In the genomic region with DNA sequence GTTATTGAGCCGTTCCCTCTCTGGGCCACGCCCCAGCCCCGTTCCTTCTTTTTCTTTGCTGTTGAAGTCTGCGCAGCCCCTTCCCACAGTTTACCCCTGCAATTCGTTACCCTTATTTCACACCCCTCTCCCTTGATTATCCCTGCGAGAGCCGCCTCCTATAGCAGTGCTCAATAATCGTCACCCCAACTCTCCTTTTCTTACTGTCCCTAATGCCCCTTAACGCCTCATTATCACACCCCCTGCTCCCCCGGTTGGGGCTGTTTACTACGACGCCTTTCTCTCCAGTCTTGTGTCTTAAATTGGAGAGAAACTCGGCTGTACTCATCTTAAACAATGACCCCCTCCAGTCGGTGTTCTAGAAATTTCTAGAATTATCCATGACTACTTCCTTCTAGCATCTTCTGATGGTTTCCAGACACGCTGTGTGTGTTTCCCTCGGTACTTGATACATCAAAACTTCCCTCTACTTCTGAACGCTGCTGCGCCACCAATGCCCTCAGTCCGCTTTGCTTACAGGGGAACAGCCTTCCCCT, we compare ENCODE assay signal across 8 cellular contexts. TPM values are rescaled to one million over a fixed set of nuclear protein-coding genes. Genes with fewer than 3 reads are reported as not detected.
DNase-seq lines count a peak whose midpoint lies in the region; ATAC-seq, FAIRE-seq and TF ChIP-seq lines count a peak whose summit lies in the region.

No MANE protein-coding gene starts in this region.

- TF ChIP-seq POLR2A in H54 (IDR thresholded peaks at IDR 0.05; ENCODE audit: low read depth, low read length), result no peak

- H3K27ac Mint-ChIP-seq in activated naive CD4-positive, alpha-beta T cell treated with anti-CD3 and anti-CD28 coated beads, Interleukin-2, amount 10 ng/mL, durations not matched to agents 7 days and 5 days, result peak overlapping the region; percentile 91
- peak overlapping the region; percentile 89 for H3K27ac Mint-ChIP-seq in activated T-helper 2 cell treated with anti-CD3 and anti-CD28 coated beads, Interferon-gamma antibody, Interleukin-2, Interleukin-4, amounts not matched to agents 10 μg/mL and 5 μg/mL and 100 μg/mL, durations not matched to agents 14 hours and 24 hours and 36 hours

- peak overlapping the region; percentile 87 for H3K4me3 Mint-ChIP-seq in activated naive CD4-positive, alpha-beta T cell treated with anti-CD3 and anti-CD28 coated beads, Interleukin-2, amount 10 ng/mL, durations not matched to agents 7 days and 5 days
- peak overlapping the region; percentile 92 for H3K4me3 Mint-ChIP-seq in activated T-helper 2 cell treated with anti-CD3 and anti-CD28 coated beads, Interferon-gamma antibody, Interleukin-2, Interleukin-4, amounts not matched to agents 10 μg/mL and 5 μg/mL and 100 μg/mL, durations not matched to agents 14 hours and 24 hours and 36 hours (ENCODE audit: low read depth)

- peaks cover 43% of the 10 kb centered on the region for H3K4me1 Mint-ChIP-seq in activated naive CD4-positive, alpha-beta T cell treated with anti-CD3 and anti-CD28 coated beads, Interleukin-2, amount 10 ng/mL, durations not matched to agents 7 days and 5 days
- H3K4me1 Mint-ChIP-seq in activated T-helper 2 cell treated with anti-CD3 and anti-CD28 coated beads, Interferon-gamma antibody, Interleukin-2, Interleukin-4, amounts not matched to agents 10 μg/mL and 5 μg/mL and 100 μg/mL, durations not matched to agents 14 hours and 24 hours and 36 hours (ENCODE audit: low read depth), result peaks cover 42% of the 10 kb centered on the region

- peaks cover 27% of the 10 kb centered on the region for H3K36me3 Mint-ChIP-seq in activated naive CD4-positive, alpha-beta T cell treated with anti-CD3 and anti-CD28 coated beads, Interleukin-2, amount 10 ng/mL, durations not matched to agents 7 days and 5 days
- peaks cover 26% of the 10 kb centered on the region for H3K36me3 Mint-ChIP-seq in activated T-helper 2 cell treated with anti-CD3 and anti-CD28 coated beads, Interferon-gamma antibody, Interleukin-2, Interleukin-4, amounts not matched to agents 10 μg/mL and 5 μg/mL and 100 μg/mL, durations not matched to agents 14 hours and 24 hours and 36 hours (ENCODE audit: low read depth)

- CTCF ChIA-PET in activated naive CD4-positive, alpha-beta T cell treated with anti-CD3 and anti-CD28 coated beads, Interleukin-2, amount 10 ng/mL, durations not matched to agents 7 days and 5 days (lab: Charles Lee), result no interaction called here

- peak overlapping the region; percentile 74 for H3K27ac ChIP-seq in right cardiac atrium (ENCODE audit: low read length)

- no peak for FAIRE-seq in H54 (lab: Jason Lieb, UNC)

- H3K36me3 ChIP-seq in skeletal muscle satellite cell (ENCODE audit: insufficient read depth, low read length), result peaks cover 4% of the 10 kb centered on the region

- H3K4me1 ChIP-seq in right cardiac atrium (ENCODE audit: control insufficient read depth, insufficient read depth, low read length) (peaks cover 2% of the 10 kb centered on the region), skeletal muscle satellite cell (ENCODE audit: control insufficient read depth, insufficient read depth, low read length) (peaks cover 55% of the 10 kb centered on the region)

- peak in 1 of 2 donors; percentile 4 for ATAC-seq in right cardiac atrium

- peak overlapping the region; percentile 95 for H3K4me2 ChIP-seq in skeletal muscle satellite cell (ENCODE audit: low read length)

- H3K27me3 ChIP-seq in right cardiac atrium (ENCODE audit: control insufficient read depth, insufficient read depth), result no peaks in the 10 kb centered on the region
- no peaks in the 10 kb centered on the region for H3K27me3 ChIP-seq in skeletal muscle satellite cell (ENCODE audit: control insufficient read depth, insufficient read depth, low read length)

- H3K4me3 ChIP-seq in right cardiac atrium (ENCODE audit: low read length) (peak overlapping the region; percentile 85), skeletal muscle satellite cell (ENCODE audit: low read length) (peak overlapping the region; percentile 74)

- intact Hi-C loops in activated T-helper 2 cell treated with anti-CD3 and anti-CD28 coated beads, Interferon-gamma antibody, Interleukin-2, Interleukin-4, amounts not matched to agents 10 μg/mL and 5 μg/mL and 100 μg/mL, durations not matched to agents 14 hours and 24 hours and 36 hours (cut with micrococcal nuclease), result loop anchor here (1.0 kb wide), 1 partner anchor 10 kb away; no protein-coding TSS in a partner anchor
- intact Hi-C loops in right cardiac atrium (cut with DNase I), result no loop called here

- H3K9me3 Mint-ChIP-seq in activated naive CD4-positive, alpha-beta T cell treated with anti-CD3 and anti-CD28 coated beads, Interleukin-2, amount 10 ng/mL, durations not matched to agents 7 days and 5 days, result no peaks in the 10 kb centered on the region
- no peaks in the 10 kb centered on the region for H3K9me3 Mint-ChIP-seq in activated T-helper 2 cell treated with anti-CD3 and anti-CD28 coated beads, Interferon-gamma antibody, Interleukin-2, Interleukin-4, amounts not matched to agents 10 μg/mL and 5 μg/mL and 100 μg/mL, durations not matched to agents 14 hours and 24 hours and 36 hours

- no peaks in the 10 kb centered on the region for H3K27me3 Mint-ChIP-seq in activated naive CD4-positive, alpha-beta T cell treated with anti-CD3 and anti-CD28 coated beads, Interleukin-2, amount 10 ng/mL, durations not matched to agents 7 days and 5 days
- H3K27me3 Mint-ChIP-seq in activated T-helper 2 cell treated with anti-CD3 and anti-CD28 coated beads, Interferon-gamma antibody, Interleukin-2, Interleukin-4, amounts not matched to agents 10 μg/mL and 5 μg/mL and 100 μg/mL, durations not matched to agents 14 hours and 24 hours and 36 hours (ENCODE audit: low read depth), result no peaks in the 10 kb centered on the region

- 8% methylated on average over 19 of the region's 19 CpGs for WGBS in right cardiac atrium

- no peak for DNase-seq in activated naive CD4-positive, alpha-beta T cell treated with anti-CD3 and anti-CD28 coated beads, Interleukin-2, amount 10 ng/mL, durations not matched to agents 7 days and 5 days
- no peak for DNase-seq in activated naive CD4-positive, alpha-beta T cell treated with Interleukin-2 at 50 U/mL for 16 hours
- DNase-seq in activated T-helper 2 cell treated with anti-CD3 and anti-CD28 coated beads, Interferon-gamma antibody, Interleukin-2, Interleukin-4, amounts not matched to agents 10 μg/mL and 5 μg/mL and 100 μg/mL, durations not matched to agents 14 hours and 24 hours and 36 hours (ENCODE audit: low spot score), result no peak
- DNase-seq in right cardiac atrium (peak in 1 of 3 donors; percentile 31), DMS153 treated with DMSO at 0.1 percent for 48 hours (lab: John Stamatoyannopoulos, UW; ENCODE audit: unreplicated experiment) (no peak), SHP77 (lab: John Stamatoyannopoulos, UW) (no peak), H54 (ENCODE audit: insufficient read length, low spot score) (no peak)

- H3K9ac ChIP-seq in skeletal muscle satellite cell (ENCODE audit: low read depth, low read length), result peak overlapping the region; percentile 82

- no peaks in the 10 kb centered on the region for H3K9me3 ChIP-seq in right cardiac atrium (ENCODE audit: control insufficient read depth, low read length)
- H3K9me3 ChIP-seq in skeletal muscle satellite cell (replicated peaks; ENCODE audit: low read length), result no peaks in the 10 kb centered on the region

RNA-seq across cellular contexts. Expression of a gene that starts 0.7 kb away (rescaled TPM):
- 18.9 and 20.6 TPM in 2 replicates for total RNA-seq in activated T-helper 2 cell treated with anti-CD3 and anti-CD28 coated beads, Interferon-gamma antibody, Interleukin-2, Interleukin-4, amounts not matched to agents 10 μg/mL and 5 μg/mL and 100 μg/mL, durations not matched to agents 14 hours and 24 hours and 36 hours
- 1 to 10 TPM; 6.5 to 8.3 (median 8.0) TPM for total RNA-seq in right cardiac atrium
- 4.7 TPM for polyA plus RNA-seq in right cardiac atrium
- total RNA-seq in skeletal muscle satellite cell (2012; rRNA removed), result 10.9 and 15.1 TPM in 2 replicates

RNA-seq across cellular contexts. Expression of a gene that starts 33.9 kb away (rescaled TPM):
- total RNA-seq in activated T-helper 2 cell treated with anti-CD3 and anti-CD28 coated beads, Interferon-gamma antibody, Interleukin-2, Interleukin-4, amounts not matched to agents 10 μg/mL and 5 μg/mL and 100 μg/mL, durations not matched to agents 14 hours and 24 hours and 36 hours, result 0.76 and 0.82 TPM in 2 replicates
- total RNA-seq in right cardiac atrium, result 1 to 10 TPM; 1.7 to 3.6 (median 2.6) TPM
- polyA plus RNA-seq in right cardiac atrium, result 1.7 TPM
- 113 and 130 TPM in 2 replicates for total RNA-seq in skeletal muscle satellite cell (2012; rRNA removed)
